Comparison of ENCODE assay signal across 1 cellular context in the genomic region with DNA sequence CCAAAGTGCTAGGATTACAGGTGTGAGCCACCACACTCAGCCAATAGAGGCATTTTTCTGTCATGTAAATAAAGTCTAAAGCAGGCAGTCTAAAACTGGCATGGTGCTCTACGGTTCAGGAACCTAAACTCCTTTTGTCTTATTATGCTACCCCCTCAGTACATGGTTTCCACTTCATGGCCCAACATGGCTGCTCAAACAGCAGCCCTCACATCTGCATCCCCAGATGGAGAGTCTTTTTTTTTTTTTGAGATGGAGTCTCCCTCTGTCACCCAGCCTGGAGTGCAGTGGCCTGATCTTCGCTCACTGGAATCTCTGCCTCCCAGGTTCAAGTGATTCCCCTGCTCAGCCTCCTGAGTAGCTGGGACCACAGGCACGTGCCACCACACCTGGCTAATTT.
A peak's percentile ranks its signal among the peaks of the same experiment; 100 is the strongest.
TF ChIP-seq lines count a peak whose summit lies in the region.

No MANE protein-coding gene starts in this region.

TF ChIP-seq in K562, 482 proteins besides CTCF, POLR2A, EP300 and RAD21:
- no peak for TF ChIP-seq LCOR (CRISPR knock-in tag; IDR thresholded peaks at IDR 0.05)
- TF ChIP-seq ADNP (tag; IDR thresholded peaks at IDR 0.05) = no peak
- no peak for TF ChIP-seq SIX5 (IDR thresholded peaks at IDR 0.05; ENCODE audit: borderline replicate concordance in 1 of 2, insufficient read depth in 1 of 2, low read depth in 1 of 2, low read length in 2 of 2)
- no peak for TF ChIP-seq RBM17 (IDR thresholded peaks at IDR 0.05; ENCODE audit: borderline replicate concordance, low read depth, low read length)
- TF ChIP-seq AFF1 (IDR thresholded peaks at IDR 0.05; ENCODE audit: low read depth in 1 of 2, partially characterized antibody in 2 of 2) = no peak
- TF ChIP-seq ZNF133 (CRISPR knock-in tag; IDR thresholded peaks at IDR 0.05) = no peak
- TF ChIP-seq MYNN (IDR thresholded peaks at IDR 0.05) = no peak
- TF ChIP-seq MYNN (CRISPR knock-in tag; IDR thresholded peaks at IDR 0.05) = no peak
- no peak for TF ChIP-seq CREB3 (tag; conservative IDR thresholded peaks at IDR 0.05; ENCODE audit: low read depth)
- no peak for TF ChIP-seq ZNF584 (CRISPR knock-in tag; IDR thresholded peaks at IDR 0.05; ENCODE audit: low read depth)
- TF ChIP-seq DACH1 (IDR thresholded peaks at IDR 0.05; ENCODE audit: partially characterized antibody) = no peak
- TF ChIP-seq EHMT2 (IDR thresholded peaks at IDR 0.05) = no peak
- no peak for TF ChIP-seq ILK (tag; IDR thresholded peaks at IDR 0.05; ENCODE audit: borderline replicate concordance, low read depth)
- TF ChIP-seq ZNF3 (CRISPR knock-in tag; IDR thresholded peaks at IDR 0.05) = no peak
- TF ChIP-seq, protein P1, sequence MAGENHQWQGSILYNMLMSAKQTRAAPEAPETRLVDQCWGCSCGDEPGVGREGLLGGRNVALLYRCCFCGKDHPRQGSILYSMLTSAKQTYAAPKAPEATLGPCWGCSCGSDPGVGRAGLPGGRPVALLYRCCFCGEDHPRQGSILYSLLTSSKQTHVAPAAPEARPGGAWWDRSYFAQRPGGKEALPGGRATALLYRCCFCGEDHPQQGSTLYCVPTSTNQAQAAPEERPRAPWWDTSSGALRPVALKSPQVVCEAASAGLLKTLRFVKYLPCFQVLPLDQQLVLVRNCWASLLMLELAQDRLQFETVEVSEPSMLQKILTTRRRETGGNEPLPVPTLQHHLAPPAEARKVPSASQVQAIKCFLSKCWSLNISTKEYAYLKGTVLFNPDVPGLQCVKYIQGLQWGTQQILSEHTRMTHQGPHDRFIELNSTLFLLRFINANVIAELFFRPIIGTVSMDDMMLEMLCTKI (IDR thresholded peaks at IDR 0.05; ENCODE audit: partially characterized antibody) = no peak
- no peak for TF ChIP-seq TEAD1 (CRISPR knock-in tag; IDR thresholded peaks at IDR 0.05)
- no peak for TF ChIP-seq TAL1 (IDR thresholded peaks at IDR 0.05)
- TF ChIP-seq HCFC1 (IDR thresholded peaks at IDR 0.05; ENCODE audit: low read depth, low read length) = no peak
- TF ChIP-seq ZNF324 (CRISPR knock-in tag; IDR thresholded peaks at IDR 0.05) = no peak
- TF ChIP-seq ZBTB40 (IDR thresholded peaks at IDR 0.05) = no peak
- TF ChIP-seq ZBTB40 (CRISPR knock-in tag; IDR thresholded peaks at IDR 0.05) = no peak
- TF ChIP-seq TGIF2 (CRISPR knock-in tag; IDR thresholded peaks at IDR 0.05) = no peak
- TF ChIP-seq ESRRA (IDR thresholded peaks at IDR 0.05; ENCODE audit: borderline replicate concordance, low read depth) = no peak
- no peak for TF ChIP-seq GABPA (tag; conservative IDR thresholded peaks at IDR 0.05; ENCODE audit: low read depth)
- no peak for TF ChIP-seq CEBPB (tag; IDR thresholded peaks at IDR 0.05)
- TF ChIP-seq SLC30A9 (CRISPR knock-in tag; IDR thresholded peaks at IDR 0.05) = no peak
- peak; percentile 89 for TF ChIP-seq HLTF (IDR thresholded peaks at IDR 0.05)
- TF ChIP-seq SUPT5H (IDR thresholded peaks at IDR 0.05) = no peak
- peak; percentile 73 for TF ChIP-seq BCOR (IDR thresholded peaks at IDR 0.05)
- TF ChIP-seq SMARCA5 (IDR thresholded peaks at IDR 0.05) = peak; percentile 53; the same call in 1 of the 2 replicates
- TF ChIP-seq ZNF384 (IDR thresholded peaks at IDR 0.05; ENCODE audit: low read depth, low read length) = no peak
- TF ChIP-seq, protein P2, sequence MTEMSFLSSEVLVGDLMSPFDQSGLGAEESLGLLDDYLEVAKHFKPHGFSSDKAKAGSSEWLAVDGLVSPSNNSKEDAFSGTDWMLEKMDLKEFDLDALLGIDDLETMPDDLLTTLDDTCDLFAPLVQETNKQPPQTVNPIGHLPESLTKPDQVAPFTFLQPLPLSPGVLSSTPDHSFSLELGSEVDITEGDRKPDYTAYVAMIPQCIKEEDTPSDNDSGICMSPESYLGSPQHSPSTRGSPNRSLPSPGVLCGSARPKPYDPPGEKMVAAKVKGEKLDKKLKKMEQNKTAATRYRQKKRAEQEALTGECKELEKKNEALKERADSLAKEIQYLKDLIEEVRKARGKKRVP (CRISPR knock-in tag; IDR thresholded peaks at IDR 0.05) = no peak
- no peak for TF ChIP-seq POLR2H (tag; IDR thresholded peaks at IDR 0.05; ENCODE audit: low read depth)
- TF ChIP-seq, protein P3, sequence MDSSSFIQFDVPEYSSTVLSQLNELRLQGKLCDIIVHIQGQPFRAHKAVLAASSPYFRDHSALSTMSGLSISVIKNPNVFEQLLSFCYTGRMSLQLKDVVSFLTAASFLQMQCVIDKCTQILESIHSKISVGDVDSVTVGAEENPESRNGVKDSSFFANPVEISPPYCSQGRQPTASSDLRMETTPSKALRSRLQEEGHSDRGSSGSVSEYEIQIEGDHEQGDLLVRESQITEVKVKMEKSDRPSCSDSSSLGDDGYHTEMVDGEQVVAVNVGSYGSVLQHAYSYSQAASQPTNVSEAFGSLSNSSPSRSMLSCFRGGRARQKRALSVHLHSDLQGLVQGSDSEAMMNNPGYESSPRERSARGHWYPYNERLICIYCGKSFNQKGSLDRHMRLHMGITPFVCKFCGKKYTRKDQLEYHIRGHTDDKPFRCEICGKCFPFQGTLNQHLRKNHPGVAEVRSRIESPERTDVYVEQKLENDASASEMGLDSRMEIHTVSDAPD (CRISPR knock-in tag; IDR thresholded peaks at IDR 0.05) = no peak
- TF ChIP-seq RBM25 (IDR thresholded peaks at IDR 0.05; ENCODE audit: low read depth, low read length, severe bottlenecking) = peak; percentile 25
- TF ChIP-seq ZNF408 (CRISPR knock-in tag; IDR thresholded peaks at IDR 0.05; ENCODE audit: low read depth) = no peak
- TF ChIP-seq HDAC3 (IDR thresholded peaks at IDR 0.05; ENCODE audit: borderline replicate concordance, partially characterized antibody) = no peak
- TF ChIP-seq CHD4 (IDR thresholded peaks at IDR 0.05; ENCODE audit: insufficient read depth, insufficient replicate concordance, low read depth, low read length, poor library complexity, severe bottlenecking) = no peak
